ENCODE assay signal across 10 cellular contexts in the genomic region with DNA sequence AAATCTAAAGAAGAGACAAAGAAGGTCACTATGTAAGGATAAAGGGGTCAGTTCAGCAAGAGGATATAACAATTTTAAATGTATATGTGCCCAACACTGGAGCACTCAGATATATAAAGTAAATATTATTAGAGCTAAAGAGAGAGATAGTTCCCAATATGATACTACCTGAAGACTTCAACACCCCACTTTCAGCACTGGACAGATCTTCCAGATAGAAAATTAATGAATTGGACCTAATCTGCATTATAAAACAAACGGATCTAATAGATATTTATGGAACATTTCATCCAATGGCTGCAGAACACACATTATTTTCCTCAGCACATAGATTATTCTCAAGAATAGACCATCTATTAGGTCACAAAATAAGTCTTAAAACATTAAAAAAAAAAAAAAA. TPM values are rescaled to one million over a fixed set of nuclear protein-coding genes. Genes with fewer than 3 reads are reported as not detected.
"Had no signal": no experiment of that assay in that cellular context is flagged by ENCODE, and none has a peak within 500 bp of the region (broad histone marks: within the 10 kb centered on the region; RNA-seq: fewer than 3 reads in every experiment).

No MANE protein-coding gene starts in this region.

- FAIRE-seq: H1, H54, HTR-8/SVneo, K562 had no signal

- ATAC-seq: GM23338, K562 had no signal

- DNase-seq: H9, HCEC 1CT, HFFc6, KG1 had no signal

- H3K4me3 ChIP-seq: GM23338, K562 had no signal

RNA-seq across cellular contexts. Expression of a gene that starts 24.1 kb away (rescaled TPM):
- polyA plus RNA-seq: IgD-negative memory B cell had no signal
